Comparison of ENCODE assay signal across 1 cellular context in the genomic region with DNA sequence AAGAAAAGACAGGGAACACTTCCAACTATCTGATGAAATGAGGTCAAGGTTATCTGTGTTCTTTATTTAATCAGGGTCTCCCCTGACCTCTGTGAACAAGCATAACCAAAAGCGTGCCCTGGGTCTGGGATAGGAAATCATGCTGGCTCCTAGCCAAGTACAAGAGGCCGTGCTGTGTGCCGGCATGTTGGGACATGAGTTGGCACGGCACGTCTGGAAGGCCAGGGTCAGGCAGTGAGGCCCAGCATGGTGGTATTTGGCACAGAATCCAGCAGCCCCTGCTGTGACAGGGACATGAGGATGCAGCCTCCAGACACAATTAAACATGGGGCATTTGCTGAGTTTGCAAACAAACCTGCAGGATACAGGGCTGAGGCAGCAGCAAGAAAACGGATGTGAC.
TF ChIP-seq lines count a peak whose summit lies in the region.

No MANE protein-coding gene starts in this region.

TF ChIP-seq in SK-N-SH, 30 proteins besides CTCF, POLR2A, EP300 and RAD21:
- TF ChIP-seq, protein P1, sequence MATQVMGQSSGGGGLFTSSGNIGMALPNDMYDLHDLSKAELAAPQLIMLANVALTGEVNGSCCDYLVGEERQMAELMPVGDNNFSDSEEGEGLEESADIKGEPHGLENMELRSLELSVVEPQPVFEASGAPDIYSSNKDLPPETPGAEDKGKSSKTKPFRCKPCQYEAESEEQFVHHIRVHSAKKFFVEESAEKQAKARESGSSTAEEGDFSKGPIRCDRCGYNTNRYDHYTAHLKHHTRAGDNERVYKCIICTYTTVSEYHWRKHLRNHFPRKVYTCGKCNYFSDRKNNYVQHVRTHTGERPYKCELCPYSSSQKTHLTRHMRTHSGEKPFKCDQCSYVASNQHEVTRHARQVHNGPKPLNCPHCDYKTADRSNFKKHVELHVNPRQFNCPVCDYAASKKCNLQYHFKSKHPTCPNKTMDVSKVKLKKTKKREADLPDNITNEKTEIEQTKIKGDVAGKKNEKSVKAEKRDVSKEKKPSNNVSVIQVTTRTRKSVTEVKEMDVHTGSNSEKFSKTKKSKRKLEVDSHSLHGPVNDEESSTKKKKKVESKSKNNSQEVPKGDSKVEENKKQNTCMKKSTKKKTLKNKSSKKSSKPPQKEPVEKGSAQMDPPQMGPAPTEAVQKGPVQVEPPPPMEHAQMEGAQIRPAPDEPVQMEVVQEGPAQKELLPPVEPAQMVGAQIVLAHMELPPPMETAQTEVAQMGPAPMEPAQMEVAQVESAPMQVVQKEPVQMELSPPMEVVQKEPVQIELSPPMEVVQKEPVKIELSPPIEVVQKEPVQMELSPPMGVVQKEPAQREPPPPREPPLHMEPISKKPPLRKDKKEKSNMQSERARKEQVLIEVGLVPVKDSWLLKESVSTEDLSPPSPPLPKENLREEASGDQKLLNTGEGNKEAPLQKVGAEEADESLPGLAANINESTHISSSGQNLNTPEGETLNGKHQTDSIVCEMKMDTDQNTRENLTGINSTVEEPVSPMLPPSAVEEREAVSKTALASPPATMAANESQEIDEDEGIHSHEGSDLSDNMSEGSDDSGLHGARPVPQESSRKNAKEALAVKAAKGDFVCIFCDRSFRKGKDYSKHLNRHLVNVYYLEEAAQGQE (IDR thresholded peaks at IDR 0.05; ENCODE audit: low read depth, low read length) = no peak
- no peak for TF ChIP-seq SIN3A (IDR thresholded peaks at IDR 0.05; ENCODE audit: borderline replicate concordance, low read depth, low read length)
- TF ChIP-seq SMC3 (IDR thresholded peaks at IDR 0.05; ENCODE audit: low read depth, low read length) = no peak
- no peak for TF ChIP-seq YY1 (IDR thresholded peaks at IDR 0.05; ENCODE audit: low read depth)
- no peak for TF ChIP-seq RFX5 (IDR thresholded peaks at IDR 0.05; ENCODE audit: low read length)
- TF ChIP-seq, protein P2, sequence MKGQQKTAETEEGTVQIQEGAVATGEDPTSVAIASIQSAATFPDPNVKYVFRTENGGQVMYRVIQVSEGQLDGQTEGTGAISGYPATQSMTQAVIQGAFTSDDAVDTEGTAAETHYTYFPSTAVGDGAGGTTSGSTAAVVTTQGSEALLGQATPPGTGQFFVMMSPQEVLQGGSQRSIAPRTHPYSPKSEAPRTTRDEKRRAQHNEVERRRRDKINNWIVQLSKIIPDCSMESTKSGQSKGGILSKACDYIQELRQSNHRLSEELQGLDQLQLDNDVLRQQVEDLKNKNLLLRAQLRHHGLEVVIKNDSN (IDR thresholded peaks at IDR 0.05; ENCODE audit: borderline replicate concordance, low read depth) = no peak
- TF ChIP-seq FOXM1 (IDR thresholded peaks at IDR 0.05; ENCODE audit: low read depth) = no peak
- TF ChIP-seq, protein P3, sequence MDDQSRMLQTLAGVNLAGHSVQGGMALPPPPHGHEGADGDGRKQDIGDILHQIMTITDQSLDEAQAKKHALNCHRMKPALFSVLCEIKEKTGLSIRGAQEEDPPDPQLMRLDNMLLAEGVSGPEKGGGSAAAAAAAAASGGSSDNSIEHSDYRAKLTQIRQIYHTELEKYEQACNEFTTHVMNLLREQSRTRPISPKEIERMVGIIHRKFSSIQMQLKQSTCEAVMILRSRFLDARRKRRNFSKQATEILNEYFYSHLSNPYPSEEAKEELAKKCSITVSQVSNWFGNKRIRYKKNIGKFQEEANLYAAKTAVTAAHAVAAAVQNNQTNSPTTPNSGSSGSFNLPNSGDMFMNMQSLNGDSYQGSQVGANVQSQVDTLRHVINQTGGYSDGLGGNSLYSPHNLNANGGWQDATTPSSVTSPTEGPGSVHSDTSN (IDR thresholded peaks at IDR 0.05) = no peak
- TF ChIP-seq FOXJ3 (CRISPR knock-in tag; IDR thresholded peaks at IDR 0.05) = no peak
- TF ChIP-seq ELF1 (IDR thresholded peaks at IDR 0.05) = no peak
- no peak for TF ChIP-seq CHD2 (IDR thresholded peaks at IDR 0.05; ENCODE audit: low read length, partially characterized antibody)
- TF ChIP-seq NFIC (IDR thresholded peaks at IDR 0.05; ENCODE audit: borderline replicate concordance) = peak; percentile 45; the same call in 1 of the 2 replicates
- no peak for TF ChIP-seq EZH2phosphoT487 (IDR thresholded peaks at IDR 0.05; ENCODE audit: borderline replicate concordance, low read depth)
- no peak for TF ChIP-seq TCF12 (IDR thresholded peaks at IDR 0.05)
- TF ChIP-seq, protein P4, sequence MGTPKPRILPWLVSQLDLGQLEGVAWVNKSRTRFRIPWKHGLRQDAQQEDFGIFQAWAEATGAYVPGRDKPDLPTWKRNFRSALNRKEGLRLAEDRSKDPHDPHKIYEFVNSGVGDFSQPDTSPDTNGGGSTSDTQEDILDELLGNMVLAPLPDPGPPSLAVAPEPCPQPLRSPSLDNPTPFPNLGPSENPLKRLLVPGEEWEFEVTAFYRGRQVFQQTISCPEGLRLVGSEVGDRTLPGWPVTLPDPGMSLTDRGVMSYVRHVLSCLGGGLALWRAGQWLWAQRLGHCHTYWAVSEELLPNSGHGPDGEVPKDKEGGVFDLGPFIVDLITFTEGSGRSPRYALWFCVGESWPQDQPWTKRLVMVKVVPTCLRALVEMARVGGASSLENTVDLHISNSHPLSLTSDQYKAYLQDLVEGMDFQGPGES (IDR thresholded peaks at IDR 0.05; ENCODE audit: low read depth, low read length) = no peak
- TF ChIP-seq, protein P5, sequence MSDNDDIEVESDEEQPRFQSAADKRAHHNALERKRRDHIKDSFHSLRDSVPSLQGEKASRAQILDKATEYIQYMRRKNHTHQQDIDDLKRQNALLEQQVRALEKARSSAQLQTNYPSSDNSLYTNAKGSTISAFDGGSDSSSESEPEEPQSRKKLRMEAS (IDR thresholded peaks at IDR 0.05; ENCODE audit: low read depth) = no peak
- no peak for TF ChIP-seq FOSL2 (IDR thresholded peaks at IDR 0.05; ENCODE audit: borderline replicate concordance, low read depth)
- no peak for TF ChIP-seq JUND (IDR thresholded peaks at IDR 0.05)
- no peak for TF ChIP-seq GATA2 (CRISPR knock-in tag; IDR thresholded peaks at IDR 0.05)
- peak; percentile 60 for TF ChIP-seq RCOR1 (IDR thresholded peaks at IDR 0.05; ENCODE audit: low read length)
- TF ChIP-seq POLR2AphosphoS5 (IDR thresholded peaks at IDR 0.05; ENCODE audit: low read depth, low read length) = no peak
- TF ChIP-seq, protein P6, sequence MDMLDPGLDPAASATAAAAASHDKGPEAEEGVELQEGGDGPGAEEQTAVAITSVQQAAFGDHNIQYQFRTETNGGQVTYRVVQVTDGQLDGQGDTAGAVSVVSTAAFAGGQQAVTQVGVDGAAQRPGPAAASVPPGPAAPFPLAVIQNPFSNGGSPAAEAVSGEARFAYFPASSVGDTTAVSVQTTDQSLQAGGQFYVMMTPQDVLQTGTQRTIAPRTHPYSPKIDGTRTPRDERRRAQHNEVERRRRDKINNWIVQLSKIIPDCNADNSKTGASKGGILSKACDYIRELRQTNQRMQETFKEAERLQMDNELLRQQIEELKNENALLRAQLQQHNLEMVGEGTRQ (IDR thresholded peaks at IDR 0.05; ENCODE audit: borderline replicate concordance, low read depth, low read length) = no peak
- no peak for TF ChIP-seq MEF2A (IDR thresholded peaks at IDR 0.05; ENCODE audit: borderline replicate concordance, low read depth)
- no peak for TF ChIP-seq GABPA (IDR thresholded peaks at IDR 0.05; ENCODE audit: low read depth)
- TF ChIP-seq TEAD4 (IDR thresholded peaks at IDR 0.05; ENCODE audit: borderline replicate concordance, insufficient read depth) = no peak
- peak; percentile 63; the same call in 1 of the 2 replicates for TF ChIP-seq MXI1 (IDR thresholded peaks at IDR 0.05; ENCODE audit: low read depth, low read length)
- TF ChIP-seq, protein P7, sequence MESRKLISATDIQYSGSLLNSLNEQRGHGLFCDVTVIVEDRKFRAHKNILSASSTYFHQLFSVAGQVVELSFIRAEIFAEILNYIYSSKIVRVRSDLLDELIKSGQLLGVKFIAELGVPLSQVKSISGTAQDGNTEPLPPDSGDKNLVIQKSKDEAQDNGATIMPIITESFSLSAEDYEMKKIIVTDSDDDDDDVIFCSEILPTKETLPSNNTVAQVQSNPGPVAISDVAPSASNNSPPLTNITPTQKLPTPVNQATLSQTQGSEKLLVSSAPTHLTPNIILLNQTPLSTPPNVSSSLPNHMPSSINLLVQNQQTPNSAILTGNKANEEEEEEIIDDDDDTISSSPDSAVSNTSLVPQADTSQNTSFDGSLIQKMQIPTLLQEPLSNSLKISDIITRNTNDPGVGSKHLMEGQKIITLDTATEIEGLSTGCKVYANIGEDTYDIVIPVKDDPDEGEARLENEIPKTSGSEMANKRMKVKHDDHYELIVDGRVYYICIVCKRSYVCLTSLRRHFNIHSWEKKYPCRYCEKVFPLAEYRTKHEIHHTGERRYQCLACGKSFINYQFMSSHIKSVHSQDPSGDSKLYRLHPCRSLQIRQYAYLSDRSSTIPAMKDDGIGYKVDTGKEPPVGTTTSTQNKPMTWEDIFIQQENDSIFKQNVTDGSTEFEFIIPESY (IDR thresholded peaks at IDR 0.05; ENCODE audit: borderline replicate concordance, low read depth) = no peak
